8 cellular contexts compared by ENCODE assay signal in the genomic region with DNA sequence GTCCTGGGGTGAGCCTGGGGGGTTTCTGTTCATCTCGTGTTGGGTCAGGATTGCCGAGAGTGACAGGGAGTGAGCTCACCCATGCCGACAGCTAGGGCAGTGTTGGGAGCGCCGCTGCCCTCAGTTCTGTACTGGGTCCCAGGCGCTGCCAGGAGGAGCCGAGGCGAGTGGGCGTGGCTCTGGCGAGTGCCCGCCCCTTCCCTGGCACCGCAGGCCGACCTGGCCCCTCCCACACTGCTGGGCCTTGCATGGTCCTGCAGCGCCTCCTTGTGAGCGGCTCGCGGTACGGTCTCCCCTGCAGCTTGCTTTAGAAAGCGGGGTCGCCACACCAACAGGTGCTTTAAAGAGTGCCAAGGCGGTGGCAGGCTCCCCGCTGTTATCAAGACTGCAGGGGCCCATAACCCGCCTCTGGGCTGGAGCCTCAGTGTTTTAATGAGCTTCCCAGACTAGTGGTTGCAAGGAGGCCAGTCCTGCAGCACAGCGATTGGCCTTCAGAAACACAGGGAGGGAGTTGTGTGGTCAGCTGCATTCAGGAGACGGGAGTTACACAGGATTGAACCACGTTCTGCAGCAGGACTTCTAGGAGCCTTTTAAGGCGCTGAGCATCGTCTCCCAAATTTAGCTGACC.
DNase-seq lines count a peak whose midpoint lies in the region; ATAC-seq and TF ChIP-seq lines count a peak whose summit lies in the region.
"Not testable (repeated sequence)": the region's sequence is repeated elsewhere in the genome, so short reads cannot be mapped to it uniquely, and the experiment has no call there.

No MANE protein-coding gene starts in this region.

- not testable (repeated sequence) for H3K27me3 Mint-ChIP-seq in stimulated activated naive CD8-positive, alpha-beta T cell treated with anti-CD3 and anti-CD28 coated beads, Interleukin-15, amount 100 ng/mL, for 72 hours

- peak overlapping the region in 1 of 2 donors; percentile 46 for H3K27ac Mint-ChIP-seq in stimulated activated naive CD8-positive, alpha-beta T cell treated with anti-CD3 and anti-CD28 coated beads, Interleukin-15, amount 100 ng/mL, for 72 hours

- not testable (repeated sequence) for H3K9me3 ChIP-seq in HEK293 (ENCODE audit: control insufficient read depth, insufficient read depth, low read depth, low read length); MG63; neutrophil

- not testable (repeated sequence) for H3K36me3 ChIP-seq in HEK293 (ENCODE audit: control insufficient read depth in 2 of 2, insufficient read depth in 1 of 2, low read length in 2 of 2); MG63; neutrophil

- H3K9me3 Mint-ChIP-seq in stimulated activated naive CD8-positive, alpha-beta T cell treated with anti-CD3 and anti-CD28 coated beads, Interleukin-15, amount 100 ng/mL, for 72 hours, result not testable (repeated sequence)

- DNase-seq in GDM1 (lab: John Stamatoyannopoulos, UW) (peak; percentile 50), MG63 (peak; percentile 90), SHP77 (lab: John Stamatoyannopoulos, UW) (peak; percentile 70 to 86), fibroblast of the conjunctiva (ENCODE audit: low read depth) (peak; percentile 87)
- peak; percentile 83 for DNase-seq in activated T-helper 9 cell treated with anti-CD3 and anti-CD28 coated beads, Interleukin-2, amount 50 U/mL, for 16 hours (ENCODE audit: low read depth)
- peak; percentile 91 to 92 for DNase-seq in stimulated activated naive CD8-positive, alpha-beta T cell treated with anti-CD3 and anti-CD28 coated beads, Interleukin-15, amount 100 ng/mL, for 72 hours

- CTCF ChIA-PET in HEK293 (lab: Yijun Ruan, JAX), result interaction anchor here (0.5 to 3.2 kb wide), 36 partner anchors 11 to 802 kb away, joined by 3 to 22 read pairs (median 4); a partner anchor contains a TSS

- not testable (repeated sequence) for H3K27ac ChIP-seq in HEK293 (ENCODE audit: extremely low read depth, low read depth, low read length); neutrophil

- H3K4me1 ChIP-seq in HEK293 (ENCODE audit: control insufficient read depth, insufficient read depth, low read length); neutrophil (ENCODE audit: control insufficient read depth in 1 of 2, insufficient read depth in 1 of 2, low read depth in 1 of 2, low read length in 1 of 2): not testable (repeated sequence)

- H3K4me3 Mint-ChIP-seq in stimulated activated naive CD8-positive, alpha-beta T cell treated with anti-CD3 and anti-CD28 coated beads, Interleukin-15, amount 100 ng/mL, for 72 hours, result peak overlapping the region; percentile 73 to 77

- peak overlapping the region; percentile 12; the same call in 1 of the 2 replicates for H3K4me3 ChIP-seq in HEK293 (ENCODE audit: low read depth, low read length)
- H3K4me3 ChIP-seq in MG63, result peak overlapping the region; percentile 39
- H3K4me3 ChIP-seq in neutrophil (ENCODE audit: low read depth in 1 of 2, low read length in 1 of 2), result not testable (repeated sequence)

- POLR2A ChIA-PET in HEK293 (lab: Yijun Ruan, JAX), result interaction anchor here (0.6 to 0.8 kb wide), 2 partner anchors 211 to 451 kb away, joined by 3 read pairs; a partner anchor contains a TSS

- H3K27me3 ChIP-seq in MG63, result not testable (repeated sequence)
- peaks cover 13% of the 10 kb centered on the region for H3K27me3 ChIP-seq in neutrophil

- ATAC-seq in stimulated activated naive CD8-positive, alpha-beta T cell treated with anti-CD3 and anti-CD28 coated beads, Interleukin-15, amount 100 ng/mL, for 72 hours, result peak; percentile 98

- peaks cover 14% of the 10 kb centered on the region for H3K4me1 Mint-ChIP-seq in stimulated activated naive CD8-positive, alpha-beta T cell treated with anti-CD3 and anti-CD28 coated beads, Interleukin-15, amount 100 ng/mL, for 72 hours

- TF ChIP-seq CTCF in HEK293 (tag by site-specific recombination; IDR thresholded peaks at IDR 0.05), result not testable (repeated sequence)
- TF ChIP-seq CTCF in neutrophil (IDR thresholded peaks at IDR 0.05), result peak; percentile 69

TF ChIP-seq in HEK293, 187 proteins besides CTCF, POLR2A, EP300 and RAD21:
- 0 out of 2 replicates have a peak, but pooled peaks have one; percentile 20 for TF ChIP-seq KLF9 (tag by site-specific recombination; IDR thresholded peaks at IDR 0.05; ENCODE audit: low read depth)
